ENCODE assay signal across 8 cellular contexts in genomic region chr1:161304927-161305871, GRCh38. TPM values are rescaled to one million over a fixed set of nuclear protein-coding genes. Genes with fewer than 3 reads are reported as not detected.
DNase-seq lines count a peak whose midpoint lies in the region; ATAC-seq and TF ChIP-seq lines count a peak whose summit lies in the region.

No MANE protein-coding gene starts in this region.

- H3K4me3 ChIP-seq in DOHH2 (ENCODE audit: low read length): peak overlapping the region; percentile 86
- H3K4me3 ChIP-seq in OCI-LY7 (ENCODE audit: low read depth, low read length, poor library complexity, severe bottlenecking): peak overlapping the region; percentile 76
- peak overlapping the region; percentile 70 to 89 for H3K4me3 ChIP-seq in esophagus (ENCODE audit: low read depth in 1 of 2, low read length in 2 of 2)
- peak overlapping the region; percentile 74 for H3K4me3 ChIP-seq in ovary

- H3K4me1 ChIP-seq in DOHH2 (ENCODE audit: control insufficient read depth, low read length) (peaks cover 29% of the 10 kb centered on the region), OCI-LY7 (ENCODE audit: insufficient read depth, low read length, poor library complexity, severe bottlenecking) (peaks cover 28% of the 10 kb centered on the region), esophagus (ENCODE audit: control insufficient read depth in 2 of 2, insufficient read depth in 2 of 2, low read length in 1 of 2) (peaks cover 3 to 9% of the 10 kb centered on the region in 2 donors), ovary (ENCODE audit: insufficient read depth) (peaks cover 8% of the 10 kb centered on the region)

- 10% methylated on average over 15 to 18 of the region's 18 CpGs for WGBS in esophagus, 2 donors
- WGBS in ovary, 3 donors: 12 to 14% (median 12%) methylated on average over 18 of the region's 18 CpGs

- no TSS peak for BruUV-seq in OCI-LY7 (replicated peaks; lab: Mats Ljungman, UMichigan)

- H4K20me1 ChIP-seq in DOHH2 (ENCODE audit: control insufficient read depth, insufficient read depth, low read depth, low read length) (no peaks in the 10 kb centered on the region), OCI-LY7 (ENCODE audit: insufficient read depth, low read length) (no peaks in the 10 kb centered on the region)

- POLR2A ChIA-PET in OCI-LY7 (lab: Charles Lee): interaction anchor here (1.0 to 3.3 kb wide), 6 partner anchors 9 to 197 kb away, joined by 3 to 15 read pairs (median 6); partner anchors contain the start of genes CFAP126 and SDHC

- H3K27ac ChIP-seq in DOHH2 (ENCODE audit: low read depth, low read length) (no peak overlapping the region), OCI-LY7 (ENCODE audit: low read depth, low read length, poor library complexity, severe bottlenecking) (peak overlapping the region; percentile 47), esophagus (ENCODE audit: low read depth in 2 of 2, low read length in 1 of 2) (peak overlapping the region; percentile 13 to 61), ovary (no peak overlapping the region)

- DNase-seq in OCI-LY7 (ENCODE audit: low spot score) (peak; percentile 10), ovary (peak in 2 of 5 donors; percentile 20 to 35), NCI-H2029 (lab: John Stamatoyannopoulos, UW) (no peak), iPS-NIHi7 (ENCODE audit: extremely low spot score) (no peak), AG08396 (ENCODE audit: low spot score) (no peak)

- CTCF ChIA-PET in OCI-LY7 (lab: Charles Lee; ENCODE audit: unreplicated experiment): interaction anchor here (0.6 to 1.4 kb wide), 7 partner anchors 9 to 256 kb away, joined by 3 to 7 read pairs (median 3); partner anchors contain the start of genes SDHC and TOMM40L

- intact Hi-C loops in OCI-LY7 (cut with micrococcal nuclease; ENCODE audit: unreplicated experiment) (loop anchor here (5.0 kb wide), 1 partner anchor 77 kb away; no protein-coding TSS in a partner anchor), ovary (cut with DNase I) (loop anchor here in 1 of 4 donors (10.0 kb wide), 2 partner anchors 80 kb away; partner anchors contain the start of genes APOA2 and TOMM40L)

- no peak for TF ChIP-seq EP300 in ovary (IDR thresholded peaks at IDR 0.05)

- H3K27me3 ChIP-seq in DOHH2 (ENCODE audit: control insufficient read depth, low read length) (0 out of 2 replicates have a peak, but pooled peaks cover 5% of the 10 kb centered on the region), esophagus (ENCODE audit: control insufficient read depth in 1 of 2, insufficient read depth in 2 of 2, low read length in 2 of 2) (no peaks in the 10 kb centered on the region), ovary (no peaks in the 10 kb centered on the region)

- H3K36me3 ChIP-seq in DOHH2 (ENCODE audit: control insufficient read depth, low read length) (peaks cover 3% of the 10 kb centered on the region; the same call in 1 of the 2 replicates), OCI-LY7 (ENCODE audit: insufficient read depth, low read length) (no peaks in the 10 kb centered on the region), esophagus (ENCODE audit: control insufficient read depth in 2 of 2, insufficient read depth in 2 of 2, low read length in 1 of 2) (no peaks in the 10 kb centered on the region), ovary (no peaks in the 10 kb centered on the region)

- no peaks in the 10 kb centered on the region for H3K9me2 ChIP-seq in DOHH2 (replicated peaks; ENCODE audit: control insufficient read depth, low read length)
- no peaks in the 10 kb centered on the region for H3K9me2 ChIP-seq in OCI-LY7 (ENCODE audit: insufficient read depth, low read length)

- TF ChIP-seq POLR2A in ovary (IDR thresholded peaks at IDR 0.05): no peak

- peaks cover 17% of the 10 kb centered on the region for H3F3A ChIP-seq in DOHH2 (ENCODE audit: control insufficient read depth, insufficient read depth)

- H3K9me3 ChIP-seq in DOHH2 (ENCODE audit: control insufficient read depth, insufficient read depth, low read length) (no peaks in the 10 kb centered on the region), OCI-LY7 (ENCODE audit: low read length) (no peaks in the 10 kb centered on the region), esophagus (ENCODE audit: control insufficient read depth in 2 of 2, insufficient read depth in 1 of 2, low read depth in 1 of 2, low read length in 1 of 2) (no peaks in the 10 kb centered on the region), ovary (no peaks in the 10 kb centered on the region)

- TF ChIP-seq CTCF in DOHH2 (IDR thresholded peaks at IDR 0.05; ENCODE audit: low read depth, low read length, poor library complexity, severe bottlenecking): no peak
- TF ChIP-seq CTCF in OCI-LY7 (conservative IDR thresholded peaks at IDR 0.05; ENCODE audit: low read length): no peak
- TF ChIP-seq CTCF in ovary (IDR thresholded peaks at IDR 0.05): no peak

- peak overlapping the region; percentile 89 for H3K4me2 ChIP-seq in DOHH2 (ENCODE audit: low read length)
- peak overlapping the region; percentile 89 for H3K4me2 ChIP-seq in OCI-LY7 (ENCODE audit: low read length)

- no peak for ATAC-seq in HG03571 (IDR thresholded peaks at IDR 0.05; ENCODE audit: unreplicated experiment)

- H3K79me2 ChIP-seq in DOHH2 (ENCODE audit: control insufficient read depth, low read length) (peaks cover 14% of the 10 kb centered on the region), OCI-LY7 (ENCODE audit: insufficient read depth, low read depth, low read length) (peaks cover 18% of the 10 kb centered on the region; the same call in 1 of the 2 replicates)

- H2AFZ ChIP-seq in OCI-LY7 (ENCODE audit: low read length): peak overlapping the region; percentile 62; the same call in 1 of the 2 replicates

RNA-seq across cellular contexts. Expression of gene MPZ, which starts 4.6 kb away (rescaled TPM):
- total RNA-seq in OCI-LY7 (2014; rRNA removed; shearing (Covaris generic)): 4.2 and 4.5 TPM in 2 replicates
- total RNA-seq in OCI-LY7 (2022) (9.0 and 10.8 TPM in 2 replicates), ovary (1 to 10 TPM; 1.4 to 3.8 (median 2.5) TPM)
- polyA plus RNA-seq in esophagus (1 to 10 TPM; 1.4 to 1.6 TPM), ovary (1 to 10 TPM; 2.3 to 9.3 TPM)

RNA-seq across cellular contexts. Expression of gene SDHC, which starts 9.0 kb away (rescaled TPM):
- total RNA-seq in OCI-LY7 (2014; rRNA removed; shearing (Covaris generic)): 17.9 and 20.6 TPM in 2 replicates
- total RNA-seq in OCI-LY7 (2022): 149 and 175 TPM in 2 replicates
- 100 to 1,000 TPM in 1 of 2 donors, 10 to 100 TPM in 1; 40.6 to 148 TPM for polyA plus RNA-seq in esophagus
- total RNA-seq in ovary: 100 to 1,000 TPM in 5 of 7 donors, 10 to 100 TPM in 2; 12.6 to 149 (median 126) TPM
- 100 to 1,000 TPM; 115 to 327 TPM for polyA plus RNA-seq in ovary

RNA-seq across cellular contexts. Expression of gene PCP4L1, which starts 46.7 kb away (rescaled TPM):
- not detected in 2 replicates for total RNA-seq in OCI-LY7 (2014; rRNA removed; shearing (Covaris generic))
- total RNA-seq in OCI-LY7 (2022): not detected in 2 replicates
- polyA plus RNA-seq in esophagus: 10 to 100 TPM in 1 of 2 donors, 1 to 10 TPM in 1; 10.0 to 16.2 TPM
- 10 to 100 TPM in 1 of 7 donors, 1 to 10 TPM in 5, under 1 TPM in 1; 0.69 to 20.2 (median 1.7) TPM for total RNA-seq in ovary
- 1 to 10 TPM; 2.6 to 9.4 TPM for polyA plus RNA-seq in ovary

Comparison
In these comparisons a context has a peak if more than half of its experiments do, and no peak if none do; other contexts are left out.
1. H3K27ac ChIP-seq: peak in OCI-LY7 (single experiment) and esophagus (2 of 2); none in DOHH2 (single experiment) and ovary (0 of 2).
2. Peak in every context shown above with its lines, with median percentiles within 50 percentile points of each other: H3K4me3 ChIP-seq.